In genomic region chr1:97392701-97393100, GRCh38 we compare ENCODE assay signal across 16 cellular contexts.
DNase-seq lines count a peak whose midpoint lies in the region; ATAC-seq and TF ChIP-seq lines count a peak whose summit lies in the region.
"Had no signal": no experiment of that assay in that cellular context is flagged by ENCODE, and none has a peak within 500 bp of the region (broad histone marks: within the 10 kb centered on the region; RNA-seq: fewer than 3 reads in every experiment).

No MANE protein-coding gene starts in this region.

- no peaks in the 10 kb centered on the region for H3K27me3 Mint-ChIP-seq in mesothelial cell of epicardium (ENCODE audit: low read depth)
- H3K27me3 Mint-ChIP-seq: CD4-positive, alpha-beta memory T cell had no signal

- H3K36me3 Mint-ChIP-seq in mesothelial cell of epicardium = no peaks in the 10 kb centered on the region

- no peak overlapping the region for H3K4me3 Mint-ChIP-seq in mesothelial cell of epicardium
- H3K4me3 Mint-ChIP-seq: CD4-positive, alpha-beta memory T cell had no signal

- DNase-seq in MV-4-11 (lab: John Stamatoyannopoulos, UW) (peak; percentile 2), dermis blood vessel endothelial cell (peak; percentile 54), foreskin melanocyte (peak; percentile 43), mesothelial cell of epicardium (ENCODE audit: low spot score in 2 of 2, unreplicated experiment in 2 of 2) (no peak)
- DNase-seq in NK-92 treated with Interleukin-12 subunit alpha and Interleukin-12 subunit beta, amount 100 ng/mL, for 24 hours (lab: John Stamatoyannopoulos, UW) = no peak
- no peak for DNase-seq in stimulated activated CD4-positive, alpha-beta T cell treated with anti-CD3 and anti-CD28 coated beads, Interleukin-15, amount 100 ng/mL, for 24 hours
- DNase-seq: C1 segment of cervical spinal cord; CD4-positive, alpha-beta memory T cell; COR-L47; DMS53; NCI-H1694; NCI-H2029 treated with DMSO at 0.1 percent for 48 hours; NCI-H526 treated with DMSO at 0.1 percent for 48 hours; Right ventricle myocardium superior; RPMI8226 had no signal

- H3K4me1 Mint-ChIP-seq in mesothelial cell of epicardium = no peaks in the 10 kb centered on the region

- peaks cover 9% of the 10 kb centered on the region for H3K9me3 Mint-ChIP-seq in mesothelial cell of epicardium

- TF ChIP-seq CTCF in mesothelial cell of epicardium (IDR thresholded peaks at IDR 0.05; ENCODE audit: unreplicated experiment) = no peak

- H3K27ac Mint-ChIP-seq in mesothelial cell of epicardium = no peak overlapping the region
- H3K27ac Mint-ChIP-seq: CD4-positive, alpha-beta memory T cell had no signal

- ATAC-seq in GM21723 (IDR thresholded peaks at IDR 0.05; ENCODE audit: unreplicated experiment) = no peak

Comparison
In these comparisons a context has a peak if more than half of its experiments do, and no peak if none do; other contexts are left out.
1. DNase-seq: peak in MV-4-11 (single experiment), dermis blood vessel endothelial cell (single experiment) and foreskin melanocyte (single experiment); none in mesothelial cell of epicardium (0 of 2), NK-92 treated with Interleukin-12 subunit alpha and Interleukin-12 subunit beta, amount 100 ng/mL, for 24 hours (single experiment) and stimulated activated CD4-positive, alpha-beta T cell treated with anti-CD3 and anti-CD28 coated beads, Interleukin-15, amount 100 ng/mL, for 24 hours (single experiment).